25 cellular contexts compared by ENCODE assay signal in the genomic region with DNA sequence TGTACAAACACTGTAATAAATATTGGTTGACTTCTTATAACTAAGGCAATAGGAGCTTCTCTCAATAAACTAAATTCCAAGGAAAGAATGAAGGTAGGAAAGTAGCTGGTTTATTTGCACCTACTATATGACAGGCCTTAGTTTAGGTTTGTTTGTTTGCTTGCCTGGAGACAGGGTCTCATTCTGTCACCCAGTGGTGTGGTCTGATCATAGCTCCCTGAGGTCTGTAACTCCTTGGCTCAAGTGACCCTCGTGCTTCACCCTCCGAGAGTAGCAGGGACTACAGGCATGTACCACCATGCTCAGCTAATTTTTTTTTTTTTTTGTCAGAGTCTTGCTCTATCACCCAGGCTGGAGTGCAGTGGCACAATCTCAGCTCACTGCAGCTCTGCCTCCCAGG. TPM values are rescaled to one million over a fixed set of nuclear protein-coding genes. Genes with fewer than 3 reads are reported as not detected.
"Had no signal": no experiment of that assay in that cellular context is flagged by ENCODE, and none has a peak within 500 bp of the region (broad histone marks: within the 10 kb centered on the region; RNA-seq: fewer than 3 reads in every experiment).

No MANE protein-coding gene starts in this region.

- DNase-seq: islet precursor cell; left ventricle myocardium inferior; mesendoderm; naive B cell; natural killer cell; nephron progenitor cell; occipital lobe; right lobe of liver; stimulated activated CD4-positive, alpha-beta T cell treated with anti-CD3 and anti-CD28 coated beads, Interleukin-1b, Interleukin-23, amount 100 ng/mL, for 48 hours; stimulated activated CD4-positive, alpha-beta T cell treated with anti-CD3 and anti-CD28 coated beads, Interleukin-2, amount 100 ng/mL, for 48 hours; stimulated activated CD4-positive, alpha-beta T cell treated with anti-CD3 and anti-CD28 coated beads, Interleukin-4, amount 100 ng/mL, for 4 hours; stimulated activated CD8-positive, alpha-beta memory T cell treated with anti-CD3 and anti-CD28 coated beads, Interleukin-4, amount 100 ng/mL, for 48 hours; stimulated activated naive CD4-positive, alpha-beta T cell treated with Interleukin-2 at 50 U/mL for 16 hours; stimulated activated naive CD8-positive, alpha-beta T cell treated with anti-CD3 and anti-CD28 coated beads, Interleukin-15, amount 100 ng/mL, for 72 hours; substantia nigra; uterus had no signal

- H3K27me3 ChIP-seq: right atrium auricular region, right lobe of liver had no signal

- H3K9me3 ChIP-seq: left ventricle myocardium inferior, neutrophil, right lobe of liver, tibial nerve, uterus had no signal

- H3K9ac ChIP-seq: neural progenitor cell, parathyroid adenoma had no signal

- H3K27ac ChIP-seq: left ventricle myocardium inferior, neural progenitor cell, neutrophil, parathyroid adenoma, right atrium auricular region, right lobe of liver, tibial nerve, uterus had no signal

- H3K36me3 ChIP-seq: left ventricle myocardium inferior, neural progenitor cell, neutrophil, right atrium auricular region, right lobe of liver, tibial nerve, uterus had no signal

- H3K79me2 ChIP-seq: parathyroid adenoma had no signal

- ATAC-seq: natural killer cell; right lobe of liver; stimulated activated memory B cell treated with anti-CD40 and anti-IgM and Interleukin-4, amounts not matched to agents 10 μg/mL and 1 μg/mL and 100 μg/mL, for 72 hours; stimulated activated naive CD8-positive, alpha-beta T cell treated with anti-CD3 and anti-CD28 coated beads, Interleukin-15, amount 100 ng/mL, for 72 hours had no signal

- H2AFZ ChIP-seq: neural progenitor cell, parathyroid adenoma had no signal

- H3K4me3 ChIP-seq: left ventricle myocardium inferior, lung, neural progenitor cell, right atrium auricular region, right lobe of liver, smooth muscle cell, tibial nerve, uterus had no signal

- H3K4me2 ChIP-seq: neural progenitor cell, smooth muscle cell had no signal

- H3K4me1 ChIP-seq: parathyroid adenoma had no signal

RNA-seq across cellular contexts. Expression of gene EDARADD, which starts 1.9 kb away (rescaled TPM):
- total RNA-seq: pulmonary artery endothelial cell had no signal
